ENCODE assay signal across 8 cellular contexts in the genomic region with DNA sequence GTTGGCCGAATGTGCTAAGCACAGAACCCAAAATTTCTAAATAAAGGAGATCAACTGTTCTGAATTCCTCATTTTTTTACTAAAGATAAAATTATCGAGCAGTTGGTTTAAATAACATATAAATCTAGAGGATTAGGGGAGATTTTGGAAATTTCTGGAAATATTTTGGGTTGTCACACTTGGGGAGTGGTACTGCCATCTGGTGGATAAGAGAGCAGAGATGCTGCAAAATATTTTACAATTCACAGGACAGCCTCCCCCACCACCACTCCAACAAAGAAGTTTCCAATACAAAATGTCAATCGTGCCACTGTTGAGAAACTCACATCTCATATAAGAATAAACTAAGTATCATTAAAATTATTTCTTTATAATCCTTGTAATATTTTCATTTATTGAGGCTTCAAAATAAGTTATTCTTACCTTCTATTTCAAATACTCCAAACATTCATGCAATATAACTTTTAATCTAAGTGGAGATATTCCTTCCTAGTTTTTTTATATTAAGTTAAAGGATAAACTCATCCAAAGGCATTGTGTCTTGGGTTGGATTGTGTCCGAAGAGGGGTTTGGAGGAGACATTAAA. TPM values are rescaled to one million over a fixed set of nuclear protein-coding genes. Genes with fewer than 3 reads are reported as not detected.
DNase-seq lines count a peak whose midpoint lies in the region; ATAC-seq, FAIRE-seq and TF ChIP-seq lines count a peak whose summit lies in the region.

No MANE protein-coding gene starts in this region.

- no peak for ATAC-seq in gastrocnemius medialis
- ATAC-seq in GM21360 (IDR thresholded peaks at IDR 0.05; ENCODE audit: unreplicated experiment), result no peak

- no peaks in the 10 kb centered on the region for H3K36me3 ChIP-seq in SK-N-MC (ENCODE audit: insufficient read depth, low read length)
- H3K36me3 ChIP-seq in gastrocnemius medialis, result peaks cover 0 to 32% of the 10 kb centered on the region in 2 donors

- TF ChIP-seq CTCF in gastrocnemius medialis (IDR thresholded peaks at IDR 0.05 in 4 of 5, conservative IDR thresholded peaks at IDR 0.05 in 1 of 5), result peak; percentile 25 to 52 (median 44)

- intact Hi-C loops in gastrocnemius medialis (cut with DNase I; ENCODE audit: low total_unique reads), result loop anchor here (1.0 kb wide), 1 partner anchor 196 kb away; no protein-coding TSS in a partner anchor

- no peak overlapping the region for H3K27ac Mint-ChIP-seq in activated CD4-positive, alpha-beta T cell treated with anti-CD3 and anti-CD28 coated beads, Interleukin-2, amount 10 ng/mL, durations not matched to agents 7 days and 5 days

- no peaks in the 10 kb centered on the region for H3K4me1 ChIP-seq in gastrocnemius medialis

- CTCF ChIA-PET in activated CD4-positive, alpha-beta T cell treated with anti-CD3 and anti-CD28 coated beads, Interleukin-2, amount 10 ng/mL, durations not matched to agents 7 days and 5 days (lab: Charles Lee), result no interaction called here

- no peak overlapping the region for H3K4me3 Mint-ChIP-seq in activated CD4-positive, alpha-beta T cell treated with anti-CD3 and anti-CD28 coated beads, Interleukin-2, amount 10 ng/mL, durations not matched to agents 7 days and 5 days

- DNase-seq in NCI-H446 (lab: John Stamatoyannopoulos, UW), result peak; percentile 1 to 38
- no peak for DNase-seq in NCI-H446 treated with DMSO at 0.1 percent for 48 hours (lab: John Stamatoyannopoulos, UW)
- DNase-seq in SK-N-MC (ENCODE audit: low read depth, low spot score), result peak; percentile 22
- peak; percentile 78 for DNase-seq in globus pallidus (ENCODE audit: low spot score)
- no peak for DNase-seq in gastrocnemius medialis
- no peak for DNase-seq in activated CD4-positive, alpha-beta T cell treated with anti-CD3 and anti-CD28 coated beads, Interleukin-2, amount 10 ng/mL, durations not matched to agents 7 days and 5 days
- DNase-seq in GM12891 (ENCODE audit: insufficient read length, low spot score), result no peak

- no peak for FAIRE-seq in GM12891 (lab: Jason Lieb, UNC)

- H3K9me3 ChIP-seq in SK-N-MC (ENCODE audit: low read depth, low read length), result no peaks in the 10 kb centered on the region
- no peaks in the 10 kb centered on the region for H3K9me3 ChIP-seq in gastrocnemius medialis

- POLR2A ChIA-PET in activated CD4-positive, alpha-beta T cell treated with anti-CD3 and anti-CD28 coated beads, Interleukin-2, amount 10 ng/mL, durations not matched to agents 7 days and 5 days (lab: Charles Lee), result no interaction called here

- H3K27ac ChIP-seq in SK-N-MC, result no peak overlapping the region
- no peak overlapping the region for H3K27ac ChIP-seq in gastrocnemius medialis

- H3K9ac ChIP-seq in SK-N-MC (ENCODE audit: insufficient read length), result no peak overlapping the region

- H3K27me3 Mint-ChIP-seq in activated CD4-positive, alpha-beta T cell treated with anti-CD3 and anti-CD28 coated beads, Interleukin-2, amount 10 ng/mL, durations not matched to agents 7 days and 5 days, result no peaks in the 10 kb centered on the region

- H3K9me3 Mint-ChIP-seq in activated CD4-positive, alpha-beta T cell treated with anti-CD3 and anti-CD28 coated beads, Interleukin-2, amount 10 ng/mL, durations not matched to agents 7 days and 5 days, result no peaks in the 10 kb centered on the region

- no peaks in the 10 kb centered on the region for H3K4me1 Mint-ChIP-seq in activated CD4-positive, alpha-beta T cell treated with anti-CD3 and anti-CD28 coated beads, Interleukin-2, amount 10 ng/mL, durations not matched to agents 7 days and 5 days

- no peak for TF ChIP-seq POLR2A in gastrocnemius medialis (IDR thresholded peaks at IDR 0.05)
- no peak for TF ChIP-seq POLR2A in GM12891 (IDR thresholded peaks at IDR 0.05; ENCODE audit: low read depth, low read length)

- no peaks in the 10 kb centered on the region for H3K27me3 ChIP-seq in gastrocnemius medialis

- H3K36me3 Mint-ChIP-seq in activated CD4-positive, alpha-beta T cell treated with anti-CD3 and anti-CD28 coated beads, Interleukin-2, amount 10 ng/mL, durations not matched to agents 7 days and 5 days (ENCODE audit: low read depth), result no peaks in the 10 kb centered on the region

- no peak overlapping the region for H3K4me3 ChIP-seq in SK-N-MC
- no peak overlapping the region for H3K4me3 ChIP-seq in gastrocnemius medialis

- in situ Hi-C loops in gastrocnemius medialis (cut with MboI; ENCODE audit: low sequenced_read_pairs in 4 of 4), result loop anchor here in 2 of 4 donors (5.0 to 10.0 kb wide), 2 partner anchors 195 to 197 kb away; no protein-coding TSS in a partner anchor

TF ChIP-seq in GM12891, 5 proteins besides CTCF, POLR2A, EP300 and RAD21:
- no peak for TF ChIP-seq TAF1 (IDR thresholded peaks at IDR 0.05; ENCODE audit: low read depth, low read length)
- TF ChIP-seq POU2F2 (IDR thresholded peaks at IDR 0.05; ENCODE audit: low read depth, low read length), result no peak
- no peak for TF ChIP-seq POLR2AphosphoS5 (IDR thresholded peaks at IDR 0.05; ENCODE audit: low read depth, low read length)
- no peak for TF ChIP-seq SPI1 (IDR thresholded peaks at IDR 0.05; ENCODE audit: low read depth, low read length)
- no peak for TF ChIP-seq PAX5 (IDR thresholded peaks at IDR 0.05; ENCODE audit: insufficient read depth, low read length, severe bottlenecking)

RNA-seq across cellular contexts. Expression of a gene that starts 17.0 kb away (rescaled TPM):
- 10 to 100 TPM in 3 of 4 donors, 1 to 10 TPM in 1; 8.4 to 24.9 (median 21.7) TPM for total RNA-seq in gastrocnemius medialis
- not detected for total RNA-seq in activated CD4-positive, alpha-beta T cell treated with anti-CD3 and anti-CD28 coated beads, Interleukin-2, amount 10 ng/mL, durations not matched to agents 7 days and 5 days
- polyA plus RNA-seq in GM12891 (2012; ENCODE audit: low read depth, missing spikeins), result not detected

Comparison
In these comparisons a context has a peak if more than half of its experiments do, and no peak if none do; other contexts are left out.
1. DNase-seq: peak in NCI-H446 (2 of 2), SK-N-MC (single experiment) and globus pallidus (single experiment); none in NCI-H446 treated with DMSO at 0.1 percent for 48 hours (single experiment), gastrocnemius medialis (0 of 2), activated CD4-positive, alpha-beta T cell treated with anti-CD3 and anti-CD28 coated beads, Interleukin-2, amount 10 ng/mL, durations not matched to agents 7 days and 5 days (single experiment) and GM12891 (single experiment).
2. RNA of a gene that starts 17.0 kb away (total RNA-seq): 8.4 to 24.9 TPM in gastrocnemius medialis; not detected in activated CD4-positive, alpha-beta T cell treated with anti-CD3 and anti-CD28 coated beads, Interleukin-2, amount 10 ng/mL, durations not matched to agents 7 days and 5 days; every median in the first group is over 4 times any median in the second.